10 cellular contexts compared by ENCODE assay signal in genomic region chr4:2462992-2463762, GRCh38. TPM values are rescaled to one million over a fixed set of nuclear protein-coding genes. Genes with fewer than 3 reads are reported as not detected.
DNase-seq lines count a peak whose midpoint lies in the region; ATAC-seq, FAIRE-seq and TF ChIP-seq lines count a peak whose summit lies in the region.
"Had no signal": no experiment of that assay in that cellular context is flagged by ENCODE, and none has a peak within 500 bp of the region (broad histone marks: within the 10 kb centered on the region; RNA-seq: fewer than 3 reads in every experiment).

No MANE protein-coding gene starts in this region.

- H3K9me3 ChIP-seq in CD8-positive, alpha-beta memory T cell (ENCODE audit: low read length) = no peaks in the 10 kb centered on the region
- H3K9me3 ChIP-seq in OCI-LY7 (ENCODE audit: low read length) (no peaks in the 10 kb centered on the region), pancreas (no peaks in the 10 kb centered on the region)

- H3K27ac ChIP-seq in CD8-positive, alpha-beta memory T cell (ENCODE audit: low read depth, low read length) = no peak overlapping the region
- H3K27ac ChIP-seq in OCI-LY7 (ENCODE audit: low read depth, low read length, poor library complexity, severe bottlenecking) (no peak overlapping the region), pancreas (no peak overlapping the region)

- H3K36me3 Mint-ChIP-seq in CD8-positive, alpha-beta memory T cell = no peaks in the 10 kb centered on the region
- H3K36me3 Mint-ChIP-seq in endothelial cell (ENCODE audit: low read depth, unreplicated experiment) = no peaks in the 10 kb centered on the region

- H3K9me3 Mint-ChIP-seq in CD8-positive, alpha-beta memory T cell = no peaks in the 10 kb centered on the region
- H3K9me3 Mint-ChIP-seq in endothelial cell (ENCODE audit: unreplicated experiment) = no peaks in the 10 kb centered on the region

- H3K9me2 ChIP-seq in OCI-LY7 (ENCODE audit: insufficient read depth, low read length) = no peaks in the 10 kb centered on the region

- peak overlapping the region; percentile 26 to 74 (median 66) for H3K4me3 Mint-ChIP-seq in CD8-positive, alpha-beta memory T cell
- H3K4me3 Mint-ChIP-seq in endothelial cell (ENCODE audit: unreplicated experiment) = peak overlapping the region; percentile 5

- peaks cover 14 to 24% (median 23%) of the 10 kb centered on the region in 3 donors for H3K4me1 Mint-ChIP-seq in CD8-positive, alpha-beta memory T cell
- peaks cover 5% of the 10 kb centered on the region for H3K4me1 Mint-ChIP-seq in endothelial cell (ENCODE audit: unreplicated experiment)

- peak overlapping the region in 3 of 8 donors; percentile 43 to 62 (median 47) for H3K27ac Mint-ChIP-seq in CD8-positive, alpha-beta memory T cell
- H3K27ac Mint-ChIP-seq in endothelial cell (ENCODE audit: unreplicated experiment) = no peak overlapping the region

- H3K79me2 ChIP-seq in OCI-LY7 (ENCODE audit: insufficient read depth, low read depth, low read length) = peaks cover 7% of the 10 kb centered on the region; the same call in 1 of the 2 replicates

- 35 to 43% methylated on average over 30 to 35 of the region's 35 CpGs for WGBS in pancreas, 2 donors

- peaks cover 15% of the 10 kb centered on the region for H3K4me1 ChIP-seq in CD8-positive, alpha-beta memory T cell (ENCODE audit: insufficient read depth, low read length)
- peaks cover 24% of the 10 kb centered on the region for H3K4me1 ChIP-seq in OCI-LY7 (ENCODE audit: insufficient read depth, low read length, poor library complexity, severe bottlenecking)
- peaks cover 0 to 4% (median 3%) of the 10 kb centered on the region in 3 donors for H3K4me1 ChIP-seq in pancreas

- no peaks in the 10 kb centered on the region for H4K20me1 ChIP-seq in OCI-LY7 (ENCODE audit: insufficient read depth, low read length)

- CTCF ChIA-PET in CD8-positive, alpha-beta memory T cell (lab: Charles Lee) = interaction anchor here (0.7 to 3.2 kb wide), 9 partner anchors 9 to 247 kb away, joined by 3 to 15 read pairs (median 4); no protein-coding TSS in a partner anchor
- CTCF ChIA-PET in OCI-LY7 (lab: Charles Lee; ENCODE audit: unreplicated experiment) = interaction anchor here (0.7 kb wide), 1 partner anchor 21 kb away, joined by 7 read pairs; no protein-coding TSS in a partner anchor

- POLR2A ChIA-PET in CD8-positive, alpha-beta memory T cell (lab: Charles Lee) = no interaction called here
- POLR2A ChIA-PET in OCI-LY7 (lab: Charles Lee) = no interaction called here

- BruUV-seq in OCI-LY7 (replicated peaks; lab: Mats Ljungman, UMichigan) = no TSS peak

- intact Hi-C loops in OCI-LY7 (cut with micrococcal nuclease; ENCODE audit: unreplicated experiment) = loop anchor here (1.0 to 10.0 kb wide), 4 partner anchors 243 to 748 kb away; partner anchors contain the start of genes GRK4, NOP14 and SLBP
- intact Hi-C loops in pancreas (cut with DNase I) = no loop called here

- H3K27me3 Mint-ChIP-seq in CD8-positive, alpha-beta memory T cell = peaks cover 0 to 3% of the 10 kb centered on the region in 2 donors
- peaks cover 23% of the 10 kb centered on the region for H3K27me3 Mint-ChIP-seq in endothelial cell (ENCODE audit: unreplicated experiment)

- no peaks in the 10 kb centered on the region for H3K27me3 ChIP-seq in CD8-positive, alpha-beta memory T cell (ENCODE audit: insufficient read depth, low read length, poor library complexity, severe bottlenecking)
- H3K27me3 ChIP-seq in pancreas = no peaks in the 10 kb centered on the region

- H3K36me3 ChIP-seq in CD8-positive, alpha-beta memory T cell (ENCODE audit: insufficient read depth, low read length) = no peaks in the 10 kb centered on the region
- no peaks in the 10 kb centered on the region for H3K36me3 ChIP-seq in OCI-LY7 (ENCODE audit: insufficient read depth, low read length)
- no peaks in the 10 kb centered on the region for H3K36me3 ChIP-seq in pancreas

- peak overlapping the region; percentile 67; the same call in 1 of the 2 replicates for H2AFZ ChIP-seq in OCI-LY7 (ENCODE audit: low read length)

- TF ChIP-seq CTCF in OCI-LY7 (conservative IDR thresholded peaks at IDR 0.05; ENCODE audit: low read length) = 0 out of 2 replicates have a peak, but pooled peaks have one; percentile 17
- TF ChIP-seq CTCF in endothelial cell (IDR thresholded peaks at IDR 0.05; ENCODE audit: unreplicated experiment) = no peak
- TF ChIP-seq CTCF in pancreas (IDR thresholded peaks at IDR 0.05) = peak in 1 of 4 donors; percentile 2

- no peak for DNase-seq in CD8-positive, alpha-beta memory T cell
- DNase-seq in OCI-LY7 (ENCODE audit: low spot score) (no peak), endothelial cell (ENCODE audit: low spot score) (no peak), pancreas (peak in 1 of 6 donors; percentile 52), D341Med (ENCODE audit: low spot score) (no peak), RCC 7860 (ENCODE audit: low spot score) (no peak)
- DNase-seq: NCI-H2029 treated with DMSO at 0.1 percent for 48 hours had no signal

- ATAC-seq in pancreas = no peak
- ATAC-seq in HG02642 (IDR thresholded peaks at IDR 0.05; ENCODE audit: poor library complexity, unreplicated experiment) = no peak
- ATAC-seq in GM21526 (IDR thresholded peaks at IDR 0.05; ENCODE audit: low FRiP score, unreplicated experiment) = no peak

- H3K4me3 ChIP-seq in CD8-positive, alpha-beta memory T cell (ENCODE audit: low read length) = no peak overlapping the region
- H3K4me3 ChIP-seq in OCI-LY7 (ENCODE audit: low read depth, low read length, poor library complexity, severe bottlenecking) (peak overlapping the region; percentile 63), pancreas (peak overlapping the region in 3 of 4 donors; percentile 30 to 63 (median 46))

- H3K4me2 ChIP-seq in OCI-LY7 (ENCODE audit: low read length) = peak overlapping the region; percentile 74

- FAIRE-seq in pancreas (lab: Jason Lieb, UNC) = no peak
- no peak for FAIRE-seq in RCC 7860 (lab: Jason Lieb, UNC)

RNA-seq across cellular contexts. Expression of gene RNF4, which starts 5.7 kb away (rescaled TPM):
- total RNA-seq in CD8-positive, alpha-beta memory T cell = 10 to 100 TPM; 95.4 to 98.1 TPM
- polyA plus RNA-seq in CD8-positive, alpha-beta memory T cell = 94.8 TPM
- 63.6 and 65.0 TPM in 2 replicates for total RNA-seq in OCI-LY7 (2014; rRNA removed; shearing (Covaris generic))
- 76.5 and 77.5 TPM in 2 replicates for total RNA-seq in OCI-LY7 (2022)
- 65.0 TPM for total RNA-seq in endothelial cell (ENCODE audit: unreplicated experiment)
- 10 to 100 TPM; 17.8 to 30.3 (median 25.9) TPM for total RNA-seq in pancreas
- polyA plus RNA-seq in pancreas = 10 to 100 TPM; 11.7 to 16.5 TPM

RNA-seq across cellular contexts. Expression of gene CFAP99, which starts 44.4 kb away (rescaled TPM):
- total RNA-seq in CD8-positive, alpha-beta memory T cell = under 1 TPM in 1 of 2 experiments, not detected in 1; 0.07 TPM
- polyA plus RNA-seq in CD8-positive, alpha-beta memory T cell = not detected
- not detected in 2 replicates for total RNA-seq in OCI-LY7 (2014; rRNA removed; shearing (Covaris generic))
- total RNA-seq in OCI-LY7 (2022) (not detected in 2 replicates), endothelial cell (ENCODE audit: unreplicated experiment) (not detected), pancreas (1 to 10 TPM in 1 of 6 donors, under 1 TPM in 5; 0.28 to 1.1 (median 0.58) TPM)
- polyA plus RNA-seq in pancreas = 1 to 10 TPM in 1 of 2 donors, under 1 TPM in 1; 0.87 to 1.6 TPM
- total RNA-seq: dermis microvascular lymphatic vessel endothelial cell had no signal

RNA-seq across cellular contexts. Expression of gene ZFYVE28, which starts 44.7 kb away (rescaled TPM):
- total RNA-seq in CD8-positive, alpha-beta memory T cell = 10 to 100 TPM; 12.9 to 13.2 TPM
- 14.8 TPM for polyA plus RNA-seq in CD8-positive, alpha-beta memory T cell
- total RNA-seq in OCI-LY7 (2014; rRNA removed; shearing (Covaris generic)) = 4.8 TPM in 1 of 2 replicates, not detected in the other
- total RNA-seq in OCI-LY7 (2022) (0.32 TPM in 1 of 2 replicates, not detected in the other), endothelial cell (ENCODE audit: unreplicated experiment) (0.44 TPM), pancreas (1 to 10 TPM; 3.8 to 7.5 (median 5.1) TPM)
- 10 to 100 TPM; 12.1 to 13.4 TPM for polyA plus RNA-seq in pancreas
